In genomic region chr15:90063733-90064247, GRCh38 we compare ENCODE assay signal across 9 cellular contexts. TPM values are rescaled to one million over a fixed set of nuclear protein-coding genes. Genes with fewer than 3 reads are reported as not detected.
A peak's percentile ranks its signal among the peaks of the same experiment; 100 is the strongest.
DNase-seq lines count a peak whose midpoint lies in the region; ATAC-seq and FAIRE-seq lines count a peak whose summit lies in the region.
"Had no signal": no experiment of that assay in that cellular context is flagged by ENCODE, and none has a peak within 500 bp of the region (broad histone marks: within the 10 kb centered on the region; RNA-seq: fewer than 3 reads in every experiment).

No MANE protein-coding gene starts in this region.

- FAIRE-seq in GM19239 (lab: Jason Lieb, UNC): peak; percentile 8

- no peak overlapping the region for H3K4me3 Mint-ChIP-seq in activated naive CD8-positive, alpha-beta T cell treated with anti-CD3 and anti-CD28 coated beads for 36 hours

- H3K4me1 Mint-ChIP-seq in activated naive CD8-positive, alpha-beta T cell treated with anti-CD3 and anti-CD28 coated beads for 36 hours: peaks cover 31% of the 10 kb centered on the region

- intact Hi-C loops in cardiac septum (cut with DNase I): loop anchor here (2.0 to 10.0 kb wide), 2 partner anchors 29 to 299 kb away; no protein-coding TSS in a partner anchor

- in situ Hi-C loops in SK-MEL-5 (cut with HindIII; ENCODE audit: low pct_unique_long_range_greater_than_20kb, low sequenced_read_pairs): no loop called here

- no peak for ATAC-seq in HG02798 (IDR thresholded peaks at IDR 0.05; ENCODE audit: poor library complexity, unreplicated experiment)

- no peaks in the 10 kb centered on the region for H3K27me3 Mint-ChIP-seq in activated naive CD8-positive, alpha-beta T cell treated with anti-CD3 and anti-CD28 coated beads for 36 hours

- DNase-seq in GM19239 (ENCODE audit: insufficient read length, low spot score) (no peak), SK-MEL-5 (ENCODE audit: low read depth, low spot score) (peak; percentile 11), cardiac septum (ENCODE audit: low spot score) (peak; percentile 87), putamen (ENCODE audit: low spot score) (peak; percentile 49), 8988T (no peak), iPS-NIHi11 (ENCODE audit: low spot score) (no peak)
- DNase-seq in activated naive CD8-positive, alpha-beta T cell treated with anti-CD3 and anti-CD28 coated beads for 36 hours: no peak
- DNase-seq: NCI-H2081 treated with DMSO at 0.1 percent for 48 hours had no signal

- H3K36me3 Mint-ChIP-seq in activated naive CD8-positive, alpha-beta T cell treated with anti-CD3 and anti-CD28 coated beads for 36 hours: peaks cover 1% of the 10 kb centered on the region

- H3K9me3 Mint-ChIP-seq in activated naive CD8-positive, alpha-beta T cell treated with anti-CD3 and anti-CD28 coated beads for 36 hours: no peaks in the 10 kb centered on the region

- no peak overlapping the region for H3K27ac Mint-ChIP-seq in activated naive CD8-positive, alpha-beta T cell treated with anti-CD3 and anti-CD28 coated beads for 36 hours

RNA-seq across cellular contexts. Expression of gene IDH2, which starts 38.5 kb away (rescaled TPM):
- total RNA-seq in SK-MEL-5 (2014; rRNA removed; shearing (Covaris generic)): 31.3 and 33.3 TPM in 2 replicates
- polyA plus RNA-seq in SK-MEL-5 (2015; cell fraction: cytosol; rRNA removed): 35.2 and 37.5 TPM in 2 replicates
- polyA plus RNA-seq in SK-MEL-5 (2015; cell fraction: nucleus; rRNA removed): 6.8 and 10.9 TPM in 2 replicates
- 455 TPM for total RNA-seq in cardiac septum
- 100 to 1,000 TPM; 148 to 157 TPM for total RNA-seq in activated naive CD8-positive, alpha-beta T cell treated with anti-CD3 and anti-CD28 coated beads for 36 hours

Comparison
In these comparisons a context has a peak if more than half of its experiments do, and no peak if none do; other contexts are left out.
1. DNase-seq: peak in SK-MEL-5 (single experiment), cardiac septum (single experiment) and putamen (single experiment); none in GM19239 (single experiment), 8988T (single experiment), activated naive CD8-positive, alpha-beta T cell treated with anti-CD3 and anti-CD28 coated beads for 36 hours (single experiment) and iPS-NIHi11 (single experiment).